Comparison of ENCODE assay signal across 10 cellular contexts in the genomic region with DNA sequence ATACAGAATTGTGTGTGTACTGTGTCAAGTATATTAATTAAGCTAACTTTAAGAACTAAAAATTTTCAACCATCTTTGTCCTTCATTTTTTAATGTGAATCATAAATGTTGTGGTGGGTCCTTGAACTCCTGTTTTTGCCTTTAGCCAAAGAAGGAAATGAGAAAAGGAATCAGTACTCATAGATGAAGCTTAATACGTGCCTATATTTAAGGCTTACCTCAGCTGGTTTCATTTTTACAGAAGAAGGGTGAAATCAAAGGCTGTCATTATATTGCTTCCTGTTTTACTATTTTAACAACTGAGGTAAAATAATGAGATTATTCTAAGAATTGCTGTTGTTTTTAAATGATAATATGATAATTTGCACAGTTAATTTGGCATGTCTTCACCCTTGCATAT. TPM values are rescaled to one million over a fixed set of nuclear protein-coding genes. Genes with fewer than 3 reads are reported as not detected.
DNase-seq lines count a peak whose midpoint lies in the region; ATAC-seq and TF ChIP-seq lines count a peak whose summit lies in the region.
"Had no signal": no experiment of that assay in that cellular context is flagged by ENCODE, and none has a peak within 500 bp of the region (broad histone marks: within the 10 kb centered on the region; RNA-seq: fewer than 3 reads in every experiment).

No MANE protein-coding gene starts in this region.

- H2AFZ ChIP-seq in fibroblast of lung (ENCODE audit: low read length): no peak overlapping the region

- ATAC-seq in GM18508 (IDR thresholded peaks at IDR 0.05; ENCODE audit: insufficient read depth, unreplicated experiment) (peak; percentile 46), GM21576 (IDR thresholded peaks at IDR 0.05; ENCODE audit: unreplicated experiment) (peak; percentile 90), GM19324 (IDR thresholded peaks at IDR 0.05; ENCODE audit: low FRiP score, unreplicated experiment) (no peak)

- peaks cover 1% of the 10 kb centered on the region for H3K36me3 Mint-ChIP-seq in IgD-negative memory B cell
- H3K36me3 Mint-ChIP-seq in progenitor cell of endocrine pancreas (ENCODE audit: insufficient read depth): no peaks in the 10 kb centered on the region

- no peaks in the 10 kb centered on the region for H3K27me3 ChIP-seq in fibroblast of lung (ENCODE audit: control insufficient read depth, insufficient read depth, low read length)

- no peaks in the 10 kb centered on the region for H3K9me3 ChIP-seq in fibroblast of lung (ENCODE audit: control insufficient read depth, insufficient read depth, low read depth, low read length)

- no peaks in the 10 kb centered on the region for H3K4me1 ChIP-seq in fibroblast of lung (ENCODE audit: control insufficient read depth, extremely low read depth, insufficient read depth, low read length)

- H3K4me1 Mint-ChIP-seq in IgD-negative memory B cell (peaks cover 13 to 18% (median 13%) of the 10 kb centered on the region in 3 donors), progenitor cell of endocrine pancreas (ENCODE audit: low read depth) (peaks cover 8% of the 10 kb centered on the region)

- H3K27ac Mint-ChIP-seq in IgD-negative memory B cell (no peak overlapping the region), progenitor cell of endocrine pancreas (no peak overlapping the region)

- H3K79me2 ChIP-seq in fibroblast of lung (ENCODE audit: control insufficient read depth, insufficient read depth, low read length): no peaks in the 10 kb centered on the region

- H3K9me3 Mint-ChIP-seq in IgD-negative memory B cell: no peaks in the 10 kb centered on the region
- no peaks in the 10 kb centered on the region for H3K9me3 Mint-ChIP-seq in progenitor cell of endocrine pancreas (ENCODE audit: low read depth)
- H3K9me3 Mint-ChIP-seq: dendritic cell treated with granulocyte-macrophage colony-stimulating factor and Interleukin-4, amounts not matched to agents 40 ng/mL and 50 ng/mL, for 4 days had no signal

- H3K4me3 ChIP-seq in fibroblast of lung (replicated peaks in 1 of 4; ENCODE audit: control extremely low read depth in 1 of 4, insufficient read depth in 1 of 4, low read depth in 3 of 4, low read length in 4 of 4): no peak overlapping the region

- DNase-seq in fibroblast of lung (ENCODE audit: low read depth in 2 of 2) (no peak), progenitor cell of endocrine pancreas (ENCODE audit: low spot score, unreplicated experiment) (no peak), GDM1 (lab: John Stamatoyannopoulos, UW) (no peak)
- no peak for DNase-seq in NK-92 treated with Interleukin-12 subunit alpha and Interleukin-12 subunit beta, amount 100 ng/mL, for 24 hours (lab: John Stamatoyannopoulos, UW)
- DNase-seq: activated CD4-positive, alpha-beta T cell treated with anti-CD3 and anti-CD28 coated beads, Interleukin-2, amount 50 U/mL, for 1 hour had no signal

- H3K36me3 ChIP-seq in fibroblast of lung (ENCODE audit: control insufficient read depth, insufficient read depth, low read length): no peaks in the 10 kb centered on the region

- H4K20me1 ChIP-seq in fibroblast of lung (ENCODE audit: control insufficient read depth, extremely low read depth, insufficient read depth, low read length): no peaks in the 10 kb centered on the region

- H3K4me3 Mint-ChIP-seq in IgD-negative memory B cell (peak overlapping the region in 3 of 4 donors; percentile 22 to 85 (median 34)), progenitor cell of endocrine pancreas (ENCODE audit: low read depth) (no peak overlapping the region)
- H3K4me3 Mint-ChIP-seq: dendritic cell treated with granulocyte-macrophage colony-stimulating factor and Interleukin-4, amounts not matched to agents 40 ng/mL and 50 ng/mL, for 4 days had no signal

- H3K9ac ChIP-seq in fibroblast of lung (ENCODE audit: insufficient read depth, low read length): no peak overlapping the region

- no peak overlapping the region for H3K27ac ChIP-seq in fibroblast of lung (ENCODE audit: insufficient read depth, low read length)

- peak overlapping the region; percentile 15 for H3K4me2 ChIP-seq in fibroblast of lung (ENCODE audit: extremely low read depth, insufficient read depth, low read length)

- no peaks in the 10 kb centered on the region for H3K27me3 Mint-ChIP-seq in IgD-negative memory B cell
- H3K27me3 Mint-ChIP-seq in progenitor cell of endocrine pancreas: no peaks in the 10 kb centered on the region

- TF ChIP-seq CTCF in fibroblast of lung (conservative IDR thresholded peaks at IDR 0.05 in 1 of 2, IDR thresholded peaks at IDR 0.05 in 1 of 2; ENCODE audit: low read depth in 1 of 2, low read length in 2 of 2) (no peak), progenitor cell of endocrine pancreas (IDR thresholded peaks at IDR 0.05; ENCODE audit: unreplicated experiment) (no peak)

RNA-seq across cellular contexts. Expression of a gene that starts 6.3 kb away (rescaled TPM):
- polyA plus RNA-seq in IgD-negative memory B cell (12.1 TPM), fibroblast of lung (26.1 and 36.0 TPM in 2 replicates)
- total RNA-seq in fibroblast of lung (37.5 and 42.9 TPM in 2 replicates), progenitor cell of endocrine pancreas (44.4 and 48.5 TPM in 2 replicates)
- polyA plus RNA-seq in fibroblast of lung (2012): 15.5 and 19.8 TPM in 2 replicates
- 2.1 and 6.6 TPM in 2 replicates for polyA minus RNA-seq in fibroblast of lung (ENCODE audit: low replicate concordance)
